1 cellular context compared by ENCODE assay signal in the genomic region with DNA sequence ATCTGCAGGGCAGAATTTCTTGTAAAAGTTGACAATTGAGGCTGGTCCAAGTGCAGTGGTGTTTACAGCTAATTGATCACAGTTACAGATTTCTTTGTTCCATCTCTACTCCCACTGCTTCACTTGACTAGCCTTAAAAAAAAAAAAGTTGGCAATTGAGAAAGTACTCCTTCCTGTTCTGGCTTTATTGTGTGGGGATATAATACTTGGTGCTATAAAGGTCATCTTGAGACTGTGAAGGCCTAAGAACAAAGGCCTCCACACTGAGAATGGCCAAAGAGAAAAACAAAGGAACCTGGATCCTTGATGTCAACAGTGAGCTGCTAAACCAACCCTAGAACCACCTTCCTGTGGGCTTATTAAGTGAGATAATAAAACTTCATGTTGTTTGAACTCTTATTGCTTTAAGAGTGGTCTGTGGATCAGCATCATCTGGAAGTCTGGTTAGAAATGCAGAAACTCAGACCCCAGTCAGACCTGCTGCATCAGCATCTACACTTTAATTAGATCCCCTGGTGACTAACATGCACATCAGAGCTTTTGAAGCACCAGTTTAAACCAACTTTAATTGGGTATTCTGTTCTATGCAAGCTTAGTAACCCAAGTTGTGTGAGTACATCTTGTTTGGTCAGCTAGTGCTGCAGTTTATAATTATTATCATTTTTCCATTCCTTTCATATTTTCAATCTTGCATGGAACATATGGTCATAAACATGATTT.
TF ChIP-seq lines count a peak whose summit lies in the region.

No MANE protein-coding gene starts in this region.

TF ChIP-seq in endothelial cell of umbilical vein, 7 proteins besides CTCF, POLR2A, EP300 and RAD21 (continued from another document):
- TF ChIP-seq JUN (IDR thresholded peaks at IDR 0.05; ENCODE audit: borderline replicate concordance, insufficient read depth, insufficient read length, low read depth) (no peak), GATA2 (IDR thresholded peaks at IDR 0.05; ENCODE audit: insufficient read depth, insufficient read length, low read depth, low read length) (no peak), POLR2AphosphoS5 (IDR thresholded peaks at IDR 0.05; ENCODE audit: insufficient read depth, low read depth, low read length) (no peak), FOS (IDR thresholded peaks at IDR 0.05; ENCODE audit: borderline replicate concordance, insufficient read depth, low read length) (no peak)
- TF ChIP-seq, protein P1, sequence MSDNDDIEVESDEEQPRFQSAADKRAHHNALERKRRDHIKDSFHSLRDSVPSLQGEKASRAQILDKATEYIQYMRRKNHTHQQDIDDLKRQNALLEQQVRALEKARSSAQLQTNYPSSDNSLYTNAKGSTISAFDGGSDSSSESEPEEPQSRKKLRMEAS (IDR thresholded peaks at IDR 0.05; ENCODE audit: insufficient read depth, insufficient read length): no peak
TF ChIP-seq in endothelial cell of umbilical vein: peak in this region for 0.
